ENCODE assay signal across 8 cellular contexts in genomic region chr6:56708810-56709597, GRCh38.
A peak's percentile ranks its signal among the peaks of the same experiment; 100 is the strongest.
DNase-seq lines count a peak whose midpoint lies in the region; ATAC-seq, FAIRE-seq and TF ChIP-seq lines count a peak whose summit lies in the region.

No MANE protein-coding gene starts in this region.

- no peak overlapping the region for H3K4me3 ChIP-seq in bronchial epithelial cell (ENCODE audit: low read depth, low read length)

- H3K36me3 ChIP-seq in bronchial epithelial cell (ENCODE audit: control insufficient read depth, insufficient read depth, low read length): no peaks in the 10 kb centered on the region

- peak; percentile 46 for TF ChIP-seq CTCF in AG09319 (IDR thresholded peaks at IDR 0.05; ENCODE audit: low read depth, low read length)
- TF ChIP-seq CTCF in bronchial epithelial cell (IDR thresholded peaks at IDR 0.05; ENCODE audit: insufficient read depth, low read length, severe bottlenecking): peak; percentile 31

- no peaks in the 10 kb centered on the region for H3K27me3 ChIP-seq in bronchial epithelial cell (ENCODE audit: control insufficient read depth, insufficient read depth, low read length)

- FAIRE-seq in bronchial epithelial cell (lab: Jason Lieb, UNC): no peak

- no peak for DNase-seq in AG09319 (ENCODE audit: extremely low read depth, low read depth)
- DNase-seq in H4 (ENCODE audit: low spot score): peak; percentile 50
- DNase-seq in NCI-H69 (lab: John Stamatoyannopoulos, UW): peak; percentile 75
- DNase-seq in bronchial epithelial cell (ENCODE audit: low read depth): peak; percentile 64
- DNase-seq in left lobe of liver (ENCODE audit: low spot score): no peak

- peak; percentile 79 for ATAC-seq in left lobe of liver
- no peak for ATAC-seq in GM21737 (IDR thresholded peaks at IDR 0.05; ENCODE audit: unreplicated experiment)
- ATAC-seq in HG03571 (IDR thresholded peaks at IDR 0.05; ENCODE audit: unreplicated experiment): no peak
- ATAC-seq in GM21723 (IDR thresholded peaks at IDR 0.05; ENCODE audit: unreplicated experiment): no peak

Comparison
In these comparisons a context has a peak if more than half of its experiments do, and no peak if none do; other contexts are left out.
1. DNase-seq: peak in H4 (single experiment), NCI-H69 (single experiment) and bronchial epithelial cell (single experiment); none in AG09319 (single experiment) and left lobe of liver (single experiment).